ENCODE assay signal across 8 cellular contexts in genomic region chr12:45214739-45215418, GRCh38. TPM values are rescaled to one million over a fixed set of nuclear protein-coding genes. Genes with fewer than 3 reads are reported as not detected.
A peak's percentile ranks its signal among the peaks of the same experiment; 100 is the strongest.
DNase-seq lines count a peak whose midpoint lies in the region; ATAC-seq and TF ChIP-seq lines count a peak whose summit lies in the region.

No MANE protein-coding gene starts in this region.

- H3K9me3 ChIP-seq in mesenchymal stem cell (ENCODE audit: control insufficient read depth, low read length), result no peaks in the 10 kb centered on the region

- no peak overlapping the region for H4K91ac ChIP-seq in mesenchymal stem cell (ENCODE audit: low read length)

- TF ChIP-seq CTCF in AG09319 (IDR thresholded peaks at IDR 0.05; ENCODE audit: low read depth, low read length), result peak; percentile 3
- no peak for TF ChIP-seq CTCF in brain microvascular endothelial cell (IDR thresholded peaks at IDR 0.05; ENCODE audit: low read depth, low read length, missing control alignments)

- H4K8ac ChIP-seq in mesenchymal stem cell (ENCODE audit: low read length), result no peak overlapping the region

- H3K9me3 Mint-ChIP-seq in IgD-negative memory B cell, result no peaks in the 10 kb centered on the region

- DNase-seq in AG09319 (ENCODE audit: extremely low read depth, low read depth), result no peak
- DNase-seq in brain microvascular endothelial cell, result no peak
- DNase-seq in mesenchymal stem cell, result peak; percentile 33
- no peak for DNase-seq in NCI-H1417 treated with DMSO at 0.1 percent for 48 hours (lab: John Stamatoyannopoulos, UW)
- DNase-seq in NCI-H1092 treated with DMSO at 0.1 percent for 48 hours (lab: John Stamatoyannopoulos, UW), result no peak
- no peak for DNase-seq in NCI-H187 (lab: John Stamatoyannopoulos, UW)

- H3K79me1 ChIP-seq in mesenchymal stem cell (replicated peaks; ENCODE audit: low read length, poor library complexity, severe bottlenecking), result peaks cover 6% of the 10 kb centered on the region

- H3K27ac ChIP-seq in brain microvascular endothelial cell, result peak overlapping the region; percentile 85
- peak overlapping the region; percentile 85 for H3K27ac ChIP-seq in mesenchymal stem cell (ENCODE audit: low read length, poor library complexity, severe bottlenecking)

- ATAC-seq in HG03378 (IDR thresholded peaks at IDR 0.05; ENCODE audit: unreplicated experiment), result no peak

- no peaks in the 10 kb centered on the region for H3K36me3 ChIP-seq in brain microvascular endothelial cell (replicated peaks)
- no peaks in the 10 kb centered on the region for H3K36me3 ChIP-seq in mesenchymal stem cell (ENCODE audit: control insufficient read depth in 1 of 2, insufficient read depth in 2 of 2, low read depth in 1 of 2, low read length in 2 of 2)

- peak overlapping the region; percentile 72 to 92 (median 87) for H3K27ac Mint-ChIP-seq in IgD-negative memory B cell

- no peak overlapping the region for H3K18ac ChIP-seq in mesenchymal stem cell (ENCODE audit: low read depth in 1 of 2, low read length in 2 of 2)

- WGBS in mesenchymal stem cell, result 27% methylated on average over 7 of the region's 11 CpGs

- H3K23ac ChIP-seq in mesenchymal stem cell (ENCODE audit: low read length in 2 of 2), result no peak overlapping the region

- H3K4me3 Mint-ChIP-seq in IgD-negative memory B cell, result peak overlapping the region; percentile 88 to 99 (median 98)

- peak overlapping the region; percentile 79 for H3K4me3 ChIP-seq in brain microvascular endothelial cell (ENCODE audit: low read depth, low read length)
- peak overlapping the region; percentile 86 to 98 for H3K4me3 ChIP-seq in mesenchymal stem cell (ENCODE audit: insufficient read depth in 1 of 2, low read depth in 1 of 2, low read length in 2 of 2)

- peaks cover 2% of the 10 kb centered on the region for H3K36me3 Mint-ChIP-seq in IgD-negative memory B cell

- peaks cover 16 to 39% (median 26%) of the 10 kb centered on the region in 3 donors for H3K4me1 Mint-ChIP-seq in IgD-negative memory B cell

- no peak overlapping the region for H2AK5ac ChIP-seq in mesenchymal stem cell (ENCODE audit: low read length, severe bottlenecking)

- H2BK5ac ChIP-seq in mesenchymal stem cell (ENCODE audit: low read depth, low read length, poor library complexity, severe bottlenecking), result no peak overlapping the region

- no peak overlapping the region for H2AFZ ChIP-seq in mesenchymal stem cell (ENCODE audit: low read depth, low read length)

- no peak overlapping the region for H2BK12ac ChIP-seq in mesenchymal stem cell (ENCODE audit: low read length in 2 of 2)

- H2BK15ac ChIP-seq in mesenchymal stem cell (ENCODE audit: low read depth, poor library complexity, severe bottlenecking), result no peak overlapping the region

- H2BK120ac ChIP-seq in mesenchymal stem cell (ENCODE audit: low read depth, low read length), result no peak overlapping the region

- no peaks in the 10 kb centered on the region for H3K27me3 Mint-ChIP-seq in IgD-negative memory B cell

- H3K4me2 ChIP-seq in mesenchymal stem cell (ENCODE audit: low read length, poor library complexity, severe bottlenecking), result peak overlapping the region; percentile 88

- H3K4ac ChIP-seq in mesenchymal stem cell (ENCODE audit: low read depth in 1 of 2, low read length in 2 of 2), result no peak overlapping the region

- no peaks in the 10 kb centered on the region for H3K27me3 ChIP-seq in brain microvascular endothelial cell (replicated peaks)
- H3K27me3 ChIP-seq in mesenchymal stem cell (ENCODE audit: control insufficient read depth in 1 of 2, insufficient read depth in 1 of 2, low read length in 2 of 2), result no peaks in the 10 kb centered on the region

- H3K4me1 ChIP-seq in mesenchymal stem cell (ENCODE audit: control insufficient read depth, insufficient read depth, low read depth, low read length), result peaks cover 4% of the 10 kb centered on the region

- peak overlapping the region; percentile 98 for H3K9ac ChIP-seq in mesenchymal stem cell (ENCODE audit: low read length)

- no peak overlapping the region for H3K14ac ChIP-seq in mesenchymal stem cell (ENCODE audit: low read length in 2 of 2)

- in situ Hi-C loops in brain microvascular endothelial cell (cut with HindIII; ENCODE audit: low pct_ligation_motif_present, low sequenced_read_pairs), result no loop called here

RNA-seq across cellular contexts. Expression of gene ANO6, which starts 1.0 kb away (rescaled TPM):
- polyA plus RNA-seq in IgD-negative memory B cell, result 18.0 TPM
- polyA plus RNA-seq in mesenchymal stem cell (2013, experiment 1 of 2), result 51.1 TPM
- 50.0 TPM for polyA plus RNA-seq in mesenchymal stem cell (2013, experiment 2 of 2)
